1 cellular context compared by ENCODE assay signal in genomic region chr22:30404307-30404706, GRCh38.
TF ChIP-seq lines count a peak whose summit lies in the region.

No MANE protein-coding gene starts in this region.

TF ChIP-seq in liver, 16 proteins besides CTCF, POLR2A, EP300 and RAD21 (continued from another document):
- TF ChIP-seq ZBTB33 (IDR thresholded peaks at IDR 0.05) (peak; percentile 51), SP1 (IDR thresholded peaks at IDR 0.05) (peak; percentile 85), YY1 (IDR thresholded peaks at IDR 0.05) (peak; percentile 76), GABPA (IDR thresholded peaks at IDR 0.05 in 1 of 2, conservative IDR thresholded peaks at IDR 0.05 in 1 of 2) (peak in 1 of 2 donors; percentile 35), HNF4G (IDR thresholded peaks at IDR 0.05) (peak; percentile 93), ATF3 (IDR thresholded peaks at IDR 0.05) (peak; percentile 50), FOXA2 (IDR thresholded peaks at IDR 0.05) (peak; percentile 54), EGR1 (IDR thresholded peaks at IDR 0.05; ENCODE audit: low read depth in 2 of 2) (peak in 1 of 2 donors; percentile 26), HNF4A (conservative IDR thresholded peaks at IDR 0.05) (peak; percentile 98 to 99), REST (IDR thresholded peaks at IDR 0.05) (peak; percentile 64), NR2F2 (IDR thresholded peaks at IDR 0.05) (peak; percentile 94)
TF ChIP-seq in liver: peak in this region for 15.
